In the genomic region with DNA sequence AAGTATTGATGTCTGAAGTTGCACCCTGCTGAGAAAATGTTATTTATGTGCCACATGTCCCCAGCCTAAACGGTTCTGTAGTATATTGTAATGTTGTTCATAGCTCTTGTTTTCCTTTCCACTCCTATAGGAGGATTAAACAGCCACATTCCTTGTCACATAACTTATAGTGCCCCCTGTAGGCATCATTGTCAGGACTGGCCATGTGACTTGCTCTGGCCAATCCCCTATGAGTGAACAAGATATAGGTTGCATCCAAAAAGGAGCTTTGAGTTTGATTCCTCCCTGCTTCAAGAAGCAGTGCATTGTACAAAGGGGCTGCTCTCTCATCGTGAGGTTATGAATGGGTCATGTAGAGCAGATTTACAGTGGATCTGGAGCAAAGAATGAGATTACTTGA, we compare ENCODE assay signal across 19 cellular contexts.
DNase-seq lines count a peak whose midpoint lies in the region; ATAC-seq and TF ChIP-seq lines count a peak whose summit lies in the region.
"Had no signal": no experiment of that assay in that cellular context is flagged by ENCODE, and none has a peak within 500 bp of the region (broad histone marks: within the 10 kb centered on the region; RNA-seq: fewer than 3 reads in every experiment).

No MANE protein-coding gene starts in this region.

- POLR2A ChIA-PET in RWPE1 (lab: Yijun Ruan, JAX; ENCODE audit: low non-redundant PET): no interaction called here

- peak; percentile 9 for DNase-seq in NCI-H82 (lab: John Stamatoyannopoulos, UW)
- DNase-seq in NCI-H82 treated with DMSO at 0.1 percent for 48 hours (lab: John Stamatoyannopoulos, UW; ENCODE audit: unreplicated experiment): no peak
- peak; percentile 37 for DNase-seq in NCI-H69 (lab: John Stamatoyannopoulos, UW)
- no peak for DNase-seq in foreskin keratinocyte
- DNase-seq in RWPE1 (ENCODE audit: low spot score): no peak
- DNase-seq in activated CD4-positive, alpha-beta T cell treated with anti-CD3 and anti-CD28 coated beads for 4 hours: no peak
- DNase-seq in activated T-cell treated with anti-CD3 and anti-CD28 coated beads, Interleukin-2, amount 50 U/mL, for 4 hours: no peak
- DNase-seq: CD4-positive, alpha-beta T cell; DMS153; EL; GM23248; NCI-H2029; NCI-H2171; NCI-H526; Right ventricle myocardium superior had no signal

- peaks cover 2% of the 10 kb centered on the region for H3K9me3 Mint-ChIP-seq in activated T-cell treated with anti-CD3 and anti-CD28 coated beads, Interleukin-2, amount 50 U/mL, for 4 hours

- no peak overlapping the region for H3K4me3 Mint-ChIP-seq in activated T-cell treated with anti-CD3 and anti-CD28 coated beads, Interleukin-2, amount 50 U/mL, for 4 hours
- H3K4me3 Mint-ChIP-seq: CD4-positive, alpha-beta T cell; IgD-negative memory B cell had no signal

- no peaks in the 10 kb centered on the region for H3K27me3 Mint-ChIP-seq in activated T-cell treated with anti-CD3 and anti-CD28 coated beads, Interleukin-2, amount 50 U/mL, for 4 hours (ENCODE audit: low read depth)
- H3K27me3 Mint-ChIP-seq: CD4-positive, alpha-beta T cell; IgD-negative memory B cell had no signal

- H3K27ac ChIP-seq in foreskin keratinocyte: no peak overlapping the region
- H3K27ac ChIP-seq in RWPE1: no peak overlapping the region
- H3K27ac ChIP-seq: GM23248, HL-60, SK-N-MC had no signal

- TF ChIP-seq CTCF in foreskin keratinocyte (conservative IDR thresholded peaks at IDR 0.05): peak; percentile 14
- no peak for TF ChIP-seq CTCF in RWPE1 (conservative IDR thresholded peaks at IDR 0.05; ENCODE audit: low read depth)

- no peaks in the 10 kb centered on the region for H3K36me3 Mint-ChIP-seq in activated T-cell treated with anti-CD3 and anti-CD28 coated beads, Interleukin-2, amount 50 U/mL, for 4 hours (ENCODE audit: insufficient read depth)

- ATAC-seq in foreskin keratinocyte (no peak), HG02571 (IDR thresholded peaks at IDR 0.05; ENCODE audit: unreplicated experiment) (no peak)
- ATAC-seq in activated T-cell treated with anti-CD3 and anti-CD28 coated beads, Interleukin-2, amount 50 U/mL, for 4 hours: no peak

- H3K4me1 ChIP-seq in foreskin keratinocyte: peaks cover 9% of the 10 kb centered on the region

- no peaks in the 10 kb centered on the region for H3K4me1 Mint-ChIP-seq in activated T-cell treated with anti-CD3 and anti-CD28 coated beads, Interleukin-2, amount 50 U/mL, for 4 hours (ENCODE audit: low read depth)
- H3K4me1 Mint-ChIP-seq: IgD-negative memory B cell had no signal

- no peaks in the 10 kb centered on the region for H3K27me3 ChIP-seq in foreskin keratinocyte

- CTCF ChIA-PET in RWPE1 (lab: Yijun Ruan, JAX): interaction anchor here (0.6 kb wide), 1 partner anchor 14 kb away, joined by 5 read pairs; no protein-coding TSS in a partner anchor

Comparison
In these comparisons a context has a peak if more than half of its experiments do, and no peak if none do; other contexts are left out.
1. DNase-seq: peak in NCI-H82 (single experiment) and NCI-H69 (single experiment); none in NCI-H82 treated with DMSO at 0.1 percent for 48 hours (single experiment), foreskin keratinocyte (0 of 2), RWPE1 (single experiment), activated CD4-positive, alpha-beta T cell treated with anti-CD3 and anti-CD28 coated beads for 4 hours (0 of 2) and activated T-cell treated with anti-CD3 and anti-CD28 coated beads, Interleukin-2, amount 50 U/mL, for 4 hours (single experiment).